In genomic region chr21:37496972-37497371, GRCh38 we compare ENCODE assay signal across 11 cellular contexts.
A peak's percentile ranks its signal among the peaks of the same experiment; 100 is the strongest.
DNase-seq lines count a peak whose midpoint lies in the region; ATAC-seq, FAIRE-seq and TF ChIP-seq lines count a peak whose summit lies in the region.
"Had no signal": no experiment of that assay in that cellular context is flagged by ENCODE, and none has a peak within 500 bp of the region (broad histone marks: within the 10 kb centered on the region; RNA-seq: fewer than 3 reads in every experiment).

No MANE protein-coding gene starts in this region.

- peaks cover 10% of the 10 kb centered on the region for H3K4me1 Mint-ChIP-seq in memory B cell

- ATAC-seq in memory B cell (ENCODE audit: low read depth) (no peak), GM21390 (IDR thresholded peaks at IDR 0.05; ENCODE audit: unreplicated experiment) (no peak), GM21825 (IDR thresholded peaks at IDR 0.05; ENCODE audit: unreplicated experiment) (no peak)
- ATAC-seq: WTC11 had no signal

- no peak overlapping the region for H3K9ac ChIP-seq in HUES64 (ENCODE audit: low read depth, low read length)

- no peaks in the 10 kb centered on the region for H3K9me3 ChIP-seq in HUES64 (ENCODE audit: insufficient read depth, low read depth, low read length)

- H3K27me3 Mint-ChIP-seq in memory B cell: no peaks in the 10 kb centered on the region

- H3K36me3 ChIP-seq in HUES64 (ENCODE audit: insufficient read depth, low read length): peaks cover 65% of the 10 kb centered on the region

- WGBS in HUES64: 100% methylated on average over 1 of the region's 4 CpGs

- peak; percentile 33 for TF ChIP-seq CTCF in D721Med (IDR thresholded peaks at IDR 0.05; ENCODE audit: insufficient read depth, missing control alignments)

- no peak overlapping the region for H3K4me3 ChIP-seq in HUES64 (ENCODE audit: low read length)

- DNase-seq in D721Med (ENCODE audit: insufficient read length, low spot score) (no peak), astrocyte of the hippocampus (ENCODE audit: low read depth, low spot score) (peak; percentile 23), memory B cell (ENCODE audit: low spot score in 2 of 2) (no peak), HPDE6-E6E7 (ENCODE audit: extremely low spot score) (no peak), 8988T (no peak)
- DNase-seq: hypothalamus, NCI-H82 had no signal

- peak overlapping the region; percentile 8; the same call in 1 of the 2 replicates for H3K27ac ChIP-seq in HUES64 (ENCODE audit: low read depth, low read length)

- H3K9me3 Mint-ChIP-seq in memory B cell: no peaks in the 10 kb centered on the region
- H3K9me3 Mint-ChIP-seq: WTC11 had no signal

- peaks cover 27% of the 10 kb centered on the region for H3K4me1 ChIP-seq in HUES64 (ENCODE audit: insufficient read depth, low read length)

- H3K27ac Mint-ChIP-seq in memory B cell: peak overlapping the region; percentile 58
- H3K27ac Mint-ChIP-seq: WTC11 had no signal

- H3K36me3 Mint-ChIP-seq in memory B cell: peaks cover 27% of the 10 kb centered on the region

- FAIRE-seq in D721Med (lab: Jason Lieb, UNC): no peak

- no peak overlapping the region for H3K4me3 Mint-ChIP-seq in memory B cell
- H3K4me3 Mint-ChIP-seq: WTC11 had no signal

- H3K27me3 ChIP-seq in HUES64 (ENCODE audit: insufficient read depth, low read length): no peaks in the 10 kb centered on the region
